Comparison of ENCODE assay signal across 10 cellular contexts in the genomic region with DNA sequence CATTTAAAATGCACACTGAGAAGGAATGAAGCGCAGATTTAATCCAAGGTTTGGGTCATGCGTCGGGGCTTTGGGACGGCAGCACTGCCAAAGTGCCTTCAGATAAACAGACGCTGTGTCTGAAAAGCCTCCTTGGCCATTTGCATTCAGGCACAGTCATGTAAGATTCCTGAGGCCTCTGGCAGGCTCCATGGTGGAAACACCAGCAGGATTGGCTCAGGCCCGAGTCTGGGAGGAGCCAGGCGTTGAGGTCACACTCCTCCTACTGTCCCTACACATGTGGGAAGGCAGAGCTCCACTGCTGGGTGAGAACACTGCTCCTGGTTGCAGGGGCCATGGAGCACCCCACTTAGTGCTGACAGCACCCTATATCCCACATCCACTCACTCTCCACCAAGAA.
DNase-seq lines count a peak whose midpoint lies in the region; ATAC-seq and TF ChIP-seq lines count a peak whose summit lies in the region.
"Had no signal": no experiment of that assay in that cellular context is flagged by ENCODE, and none has a peak within 500 bp of the region (broad histone marks: within the 10 kb centered on the region; RNA-seq: fewer than 3 reads in every experiment).

No MANE protein-coding gene starts in this region.

- peaks cover 2% of the 10 kb centered on the region for H3K27me3 Mint-ChIP-seq in neural progenitor cell (ENCODE audit: insufficient read depth, low read depth)
- H3K27me3 Mint-ChIP-seq: naive thymus-derived CD8-positive, alpha-beta T cell had no signal

- 41 to 51% (median 45%) methylated on average over 7 of the region's 7 CpGs for WGBS in heart left ventricle, 4 donors

- H3K9me3 Mint-ChIP-seq in neural progenitor cell: peaks cover 5% of the 10 kb centered on the region

- H3K9me3 ChIP-seq in heart left ventricle (peaks cover 0 to 4% (median 0%) of the 10 kb centered on the region in 12 donors), neural progenitor cell (ENCODE audit: low read depth) (no peaks in the 10 kb centered on the region)

- no peaks in the 10 kb centered on the region for H4K20me1 ChIP-seq in neural progenitor cell (ENCODE audit: low read depth)

- H3K4me3 ChIP-seq in heart left ventricle (no peak overlapping the region), neural progenitor cell (no peak overlapping the region)

- H3K27ac ChIP-seq in heart left ventricle (peak overlapping the region; percentile 7 to 82 (median 51)), neural progenitor cell (no peak overlapping the region)

- H3K4me3 Mint-ChIP-seq in neural progenitor cell: no peak overlapping the region
- H3K4me3 Mint-ChIP-seq: naive thymus-derived CD8-positive, alpha-beta T cell had no signal

- H3K9ac ChIP-seq in neural progenitor cell: no peak overlapping the region

- TF ChIP-seq CTCF in heart left ventricle (IDR thresholded peaks at IDR 0.05) (no peak), neural progenitor cell (IDR thresholded peaks at IDR 0.05) (no peak)

- peak; percentile 87 to 95 (median 92) for ATAC-seq in heart left ventricle
- ATAC-seq: naive thymus-derived CD8-positive, alpha-beta T cell; Panc1 had no signal

- H3F3A ChIP-seq in neural progenitor cell (ENCODE audit: low read depth): no peaks in the 10 kb centered on the region

- no peaks in the 10 kb centered on the region for H3K79me2 ChIP-seq in neural progenitor cell (ENCODE audit: low read depth)

- no peak overlapping the region for H3K4me2 ChIP-seq in neural progenitor cell

- peaks cover 0 to 34% (median 0%) of the 10 kb centered on the region in 12 donors for H3K4me1 ChIP-seq in heart left ventricle
- no peaks in the 10 kb centered on the region for H3K4me1 ChIP-seq in neural progenitor cell

- peak overlapping the region; percentile 54 for H3K27ac Mint-ChIP-seq in neural progenitor cell
- H3K27ac Mint-ChIP-seq: naive thymus-derived CD8-positive, alpha-beta T cell had no signal

- H3K36me3 Mint-ChIP-seq in neural progenitor cell: no peaks in the 10 kb centered on the region
- H3K36me3 Mint-ChIP-seq: naive thymus-derived CD8-positive, alpha-beta T cell had no signal

- no peak for TF ChIP-seq POLR2A in heart left ventricle (IDR thresholded peaks at IDR 0.05)

- no peaks in the 10 kb centered on the region for H3K27me3 ChIP-seq in heart left ventricle
- H3K27me3 ChIP-seq in neural progenitor cell: no peaks in the 10 kb centered on the region

- H3K36me3 ChIP-seq in heart left ventricle (no peaks in the 10 kb centered on the region), neural progenitor cell (no peaks in the 10 kb centered on the region)

- peak; percentile 17 for DNase-seq in amniotic epithelial cell (ENCODE audit: low read depth)
- peak; percentile 76 to 92 (median 83) for DNase-seq in heart left ventricle
- DNase-seq in neural progenitor cell (ENCODE audit: low spot score): peak; percentile 18
- no peak for DNase-seq in NCI-H510A treated with DMSO at 0.1 percent for 48 hours (lab: John Stamatoyannopoulos, UW)
- DNase-seq in NCI-H526 treated with DMSO at 0.1 percent for 48 hours (lab: John Stamatoyannopoulos, UW): no peak
- DNase-seq in stimulated activated CD8-positive, alpha-beta memory T cell treated with anti-CD3 and anti-CD28 coated beads, Interleukin-4, amount 100 ng/mL, for 48 hours: no peak
- no peak for DNase-seq in SIG-M5 treated with dmso at 0.1 percent for 504 hours (lab: John Stamatoyannopoulos, UW; ENCODE audit: unreplicated experiment)
- DNase-seq: activated naive CD4-positive, alpha-beta T cell treated with anti-CD3 and anti-CD28 coated beads, Interleukin-2, amount 50 U/mL, for 16 hours; naive thymus-derived CD8-positive, alpha-beta T cell had no signal

- intact Hi-C loops in heart left ventricle (cut with DNase I): loop anchor here in 1 of 10 donors (10.0 kb wide), 1 partner anchor 318 kb away; a partner anchor contains a TSS

- no peaks in the 10 kb centered on the region for H3K4me1 Mint-ChIP-seq in neural progenitor cell

- H2AFZ ChIP-seq in neural progenitor cell (replicated peaks): no peak overlapping the region

Comparison
In these comparisons a context has a peak if more than half of its experiments do, and no peak if none do; other contexts are left out.
1. DNase-seq: peak in amniotic epithelial cell (single experiment), heart left ventricle (5 of 5) and neural progenitor cell (single experiment); none in NCI-H510A treated with DMSO at 0.1 percent for 48 hours (single experiment), NCI-H526 treated with DMSO at 0.1 percent for 48 hours (single experiment), stimulated activated CD8-positive, alpha-beta memory T cell treated with anti-CD3 and anti-CD28 coated beads, Interleukin-4, amount 100 ng/mL, for 48 hours (single experiment) and SIG-M5 treated with dmso at 0.1 percent for 504 hours (single experiment).